ENCODE assay signal across 8 cellular contexts in genomic region chr5:43041669-43042175, GRCh38. TPM values are rescaled to one million over a fixed set of nuclear protein-coding genes. Genes with fewer than 3 reads are reported as not detected.
DNase-seq lines count a peak whose midpoint lies in the region; FAIRE-seq and TF ChIP-seq lines count a peak whose summit lies in the region.

No MANE protein-coding gene starts in this region.

- peaks cover 27% of the 10 kb centered on the region for H3F3A ChIP-seq in GM23248 (ENCODE audit: insufficient read depth)

- no peak for TF ChIP-seq CTCF in bronchial epithelial cell (IDR thresholded peaks at IDR 0.05; ENCODE audit: insufficient read depth, low read length, severe bottlenecking)
- no peak for TF ChIP-seq CTCF in kidney (IDR thresholded peaks at IDR 0.05; ENCODE audit: borderline replicate concordance, extremely low read depth, insufficient read depth)

- H3K9me3 ChIP-seq in GM23248 (ENCODE audit: low read depth) (no peaks in the 10 kb centered on the region), Karpas-422 (ENCODE audit: low read length) (no peaks in the 10 kb centered on the region), SK-N-MC (ENCODE audit: low read depth, low read length) (no peaks in the 10 kb centered on the region), kidney (ENCODE audit: control insufficient read depth in 1 of 2, low read length in 2 of 2) (no peaks in the 10 kb centered on the region)

- intact Hi-C loops in kidney (cut with DNase I) = no loop called here

- 1 to 2% methylated on average over 32 to 33 of the region's 33 CpGs for WGBS in GM23248 (ENCODE audit: low coverage in 1 of 2, low lambda C conversion rate in 2 of 2, missing lambda C conversion rate in 2 of 2), 2 experiments

- FAIRE-seq in bronchial epithelial cell (lab: Jason Lieb, UNC) (no peak), kidney (lab: Jason Lieb, UNC) (no peak)

- H4K20me1 ChIP-seq in GM23248 (ENCODE audit: insufficient read depth) = no peaks in the 10 kb centered on the region
- no peaks in the 10 kb centered on the region for H4K20me1 ChIP-seq in Karpas-422 (ENCODE audit: insufficient read depth, low read depth, low read length)

- H3K4me3 ChIP-seq in GM23248 (peak overlapping the region; percentile 80), Karpas-422 (ENCODE audit: low read length) (peak overlapping the region; percentile 78), SK-N-MC (peak overlapping the region; percentile 91), bronchial epithelial cell (ENCODE audit: low read depth, low read length) (peak overlapping the region; percentile 46), kidney (ENCODE audit: low read length in 2 of 2) (peak overlapping the region; percentile 73 to 85)

- H3K9ac ChIP-seq in GM23248 = peak overlapping the region; percentile 96
- peak overlapping the region; percentile 83 for H3K9ac ChIP-seq in Karpas-422 (ENCODE audit: low read length)
- peak overlapping the region; percentile 88 for H3K9ac ChIP-seq in SK-N-MC (ENCODE audit: insufficient read length)
- H3K9ac ChIP-seq in kidney (ENCODE audit: low read length in 2 of 2) = peak overlapping the region; percentile 31 to 44

- H3K4me2 ChIP-seq in GM23248 (ENCODE audit: unreplicated experiment) (peak overlapping the region; percentile 93), Karpas-422 (ENCODE audit: low read depth, low read length, poor library complexity, severe bottlenecking) (peak overlapping the region; percentile 89)

- peaks cover 63% of the 10 kb centered on the region for H3K79me2 ChIP-seq in GM23248 (ENCODE audit: insufficient read depth)
- H3K79me2 ChIP-seq in Karpas-422 (ENCODE audit: low read length) = peaks cover 2% of the 10 kb centered on the region; the same call in 1 of the 2 replicates

- H3K9me2 ChIP-seq in GM23248 (ENCODE audit: insufficient read depth) (no peaks in the 10 kb centered on the region), Karpas-422 (replicated peaks; ENCODE audit: insufficient read depth, low read length) (no peaks in the 10 kb centered on the region)

- H3K27ac ChIP-seq in GM23248 = peak overlapping the region; percentile 98
- H3K27ac ChIP-seq in Karpas-422 (ENCODE audit: low read length) = peak overlapping the region; percentile 92
- H3K27ac ChIP-seq in SK-N-MC = peak overlapping the region; percentile 92
- peak overlapping the region; percentile 76 to 87 for H3K27ac ChIP-seq in kidney (ENCODE audit: low read depth in 2 of 2, low read length in 2 of 2)

- H3K36me3 ChIP-seq in GM23248 (ENCODE audit: low read depth) (no peaks in the 10 kb centered on the region), Karpas-422 (ENCODE audit: insufficient read depth, low read length) (no peaks in the 10 kb centered on the region), SK-N-MC (ENCODE audit: insufficient read depth, low read length) (no peaks in the 10 kb centered on the region), bronchial epithelial cell (ENCODE audit: control insufficient read depth, insufficient read depth, low read length) (no peaks in the 10 kb centered on the region), kidney (ENCODE audit: control insufficient read depth in 1 of 2, insufficient read depth in 2 of 2, low read length in 2 of 2) (no peaks in the 10 kb centered on the region)

- no peaks in the 10 kb centered on the region for H3K27me3 ChIP-seq in GM23248 (replicated peaks; ENCODE audit: insufficient read depth)
- no peaks in the 10 kb centered on the region for H3K27me3 ChIP-seq in Karpas-422 (ENCODE audit: low read length)
- no peaks in the 10 kb centered on the region for H3K27me3 ChIP-seq in bronchial epithelial cell (ENCODE audit: control insufficient read depth, insufficient read depth, low read length)

- H3K4me1 ChIP-seq in GM23248 (ENCODE audit: insufficient read depth) (peaks cover 4% of the 10 kb centered on the region; the same call in 1 of the 2 replicates), Karpas-422 (ENCODE audit: low read length) (peaks cover 23% of the 10 kb centered on the region), kidney (ENCODE audit: control insufficient read depth in 1 of 2, insufficient read depth in 1 of 2, low read depth in 1 of 2, low read length in 2 of 2) (peaks cover 0 to 6% of the 10 kb centered on the region in 2 donors)

- peak overlapping the region; percentile 85 for H2AFZ ChIP-seq in GM23248
- peak overlapping the region; percentile 91; the same call in 1 of the 2 replicates for H2AFZ ChIP-seq in Karpas-422 (ENCODE audit: low read length)

- in situ Hi-C loops in GM23248 (cut with MboI) = no loop called here

- peak; percentile 62 for DNase-seq in GDM1 (lab: John Stamatoyannopoulos, UW)
- peak; percentile 90 for DNase-seq in GM23248
- peak; percentile 82 for DNase-seq in Karpas-422
- DNase-seq in SK-N-MC (ENCODE audit: low read depth, low spot score) = no peak
- DNase-seq in bronchial epithelial cell (ENCODE audit: low read depth) = peak; percentile 65
- DNase-seq in kidney = no peak
- DNase-seq in stimulated activated CD4-positive, alpha-beta T cell treated with anti-CD3 and anti-CD28 coated beads, Interleukin-2, amount 100 ng/mL, for 24 hours = peak; percentile 70 to 71
- DNase-seq in ecto neural progenitor cell (ENCODE audit: low spot score) = no peak

RNA-seq across cellular contexts. Expression of gene ANXA2R, which starts 1.6 kb away (rescaled TPM):
- total RNA-seq in GM23248 (2014; rRNA removed; shearing (Covaris generic)) = 0.13 and 1.2 TPM in 2 replicates
- polyA plus RNA-seq in GM23248 (2016; fragmentation: Nextera tagmentation; extraction: Ambion mirVana) (0.35 and 0.56 TPM in 2 replicates), kidney (ENCODE audit: insufficient read depth, low read depth, low replicate concordance) (2.0 TPM)
- 9.0 and 15.3 TPM in 2 replicates for total RNA-seq in Karpas-422 (2014; rRNA removed; shearing (Covaris generic); ENCODE audit: low replicate concordance)
- total RNA-seq in bronchial epithelial cell (0.26 TPM in 2 replicates), kidney (4.6 TPM)

Comparison
In these comparisons a context has a peak if more than half of its experiments do, and no peak if none do; other contexts are left out.
1. DNase-seq: peak in GDM1 (single experiment), GM23248 (single experiment), Karpas-422 (single experiment), bronchial epithelial cell (single experiment) and stimulated activated CD4-positive, alpha-beta T cell treated with anti-CD3 and anti-CD28 coated beads, Interleukin-2, amount 100 ng/mL, for 24 hours (2 of 2); none in SK-N-MC (single experiment), kidney (single experiment) and ecto neural progenitor cell (single experiment).
2. H3K9ac ChIP-seq: peak in every context shown above with its lines; median percentile 96 in GM23248; 88 in SK-N-MC; 83 in Karpas-422; 38 in kidney.
3. Peak in every context shown above with its lines, with median percentiles within 50 percentile points of each other: H3K27ac ChIP-seq and H3K4me3 ChIP-seq.